ENCODE assay signal across 18 cellular contexts in genomic region chr9:88049677-88050307, GRCh38.
"Had no signal": no experiment of that assay in that cellular context is flagged by ENCODE, and none has a peak within 500 bp of the region (broad histone marks: within the 10 kb centered on the region; RNA-seq: fewer than 3 reads in every experiment).

No MANE protein-coding gene starts in this region.

- DNase-seq: activated naive CD8-positive, alpha-beta T cell treated with anti-CD3 and anti-CD28 coated beads, Interleukin-2, amount 10 ng/mL, durations not matched to agents 7 days and 5 days; activated T-cell treated with anti-CD3 and anti-CD28 coated beads for 4 hours; amygdala; body of pancreas; head of caudate nucleus; naive thymus-derived CD8-positive, alpha-beta T cell; testis had no signal

- H2AFZ ChIP-seq: parathyroid adenoma had no signal

- H3K9ac ChIP-seq: parathyroid adenoma had no signal

- H3K27me3 Mint-ChIP-seq: stimulated activated memory B cell treated with anti-CD40 and anti-IgM and Interleukin-4, amounts not matched to agents 10 μg/mL and 1 μg/mL and 100 μg/mL, for 72 hours; type B pancreatic cell had no signal

- H3K36me3 ChIP-seq: neutrophil had no signal

- H3K4me3 Mint-ChIP-seq: activated CD4-positive, alpha-beta memory T cell treated with anti-CD3 and anti-CD28 coated beads for 36 hours; activated CD4-positive, alpha-beta T cell treated with anti-CD3 and anti-CD28 coated beads for 36 hours; activated naive CD8-positive, alpha-beta T cell treated with anti-CD3 and anti-CD28 coated beads, Interleukin-2, amount 10 ng/mL, durations not matched to agents 7 days and 5 days; activated T-helper 1 cell treated with anti-CD3 and anti-CD28 coated beads, Interleukin-12 subunit alpha, Interleukin-12 subunit beta, Interleukin-2, Interleukin-4 antibody, amounts not matched to agents 30 ng/mL and 10 ng/mL and 1 ng/mL, durations not matched to agents 14 hours and 24 hours and 36 hours; memory B cell; naive thymus-derived CD8-positive, alpha-beta T cell; stimulated activated memory B cell treated with anti-CD40 and anti-IgM and Interleukin-4, amounts not matched to agents 10 μg/mL and 1 μg/mL and 100 μg/mL, for 72 hours; type B pancreatic cell had no signal

- H3K9me3 ChIP-seq: body of pancreas, testis had no signal

- H3K4me1 ChIP-seq: body of pancreas, parathyroid adenoma, testis had no signal

- ATAC-seq: body of pancreas; naive thymus-derived CD8-positive, alpha-beta T cell; sciatic nerve; stimulated activated memory B cell treated with anti-CD40 and anti-IgM and Interleukin-4, amounts not matched to agents 10 μg/mL and 1 μg/mL and 100 μg/mL, for 72 hours had no signal

- H3K4me3 ChIP-seq: body of pancreas, smooth muscle cell, testis had no signal

- H3K4me1 Mint-ChIP-seq: memory B cell; naive thymus-derived CD8-positive, alpha-beta T cell; stimulated activated memory B cell treated with anti-CD40 and anti-IgM and Interleukin-4, amounts not matched to agents 10 μg/mL and 1 μg/mL and 100 μg/mL, for 72 hours had no signal

- H3K27ac ChIP-seq: body of pancreas, neutrophil, parathyroid adenoma, testis had no signal

- H3K27me3 ChIP-seq: body of pancreas, neutrophil, testis had no signal

- H3K36me3 Mint-ChIP-seq: activated naive CD8-positive, alpha-beta T cell treated with anti-CD3 and anti-CD28 coated beads, Interleukin-2, amount 10 ng/mL, durations not matched to agents 7 days and 5 days; memory B cell; naive thymus-derived CD8-positive, alpha-beta T cell; stimulated activated memory B cell treated with anti-CD40 and anti-IgM and Interleukin-4, amounts not matched to agents 10 μg/mL and 1 μg/mL and 100 μg/mL, for 72 hours; type B pancreatic cell had no signal

- H3K9me3 Mint-ChIP-seq: memory B cell, type B pancreatic cell had no signal

- H3K27ac Mint-ChIP-seq: activated CD4-positive, alpha-beta T cell treated with anti-CD3 and anti-CD28 coated beads for 36 hours; activated naive CD8-positive, alpha-beta T cell treated with anti-CD3 and anti-CD28 coated beads, Interleukin-2, amount 10 ng/mL, durations not matched to agents 7 days and 5 days; activated T-helper 1 cell treated with anti-CD3 and anti-CD28 coated beads, Interleukin-12 subunit alpha, Interleukin-12 subunit beta, Interleukin-2, Interleukin-4 antibody, amounts not matched to agents 30 ng/mL and 10 ng/mL and 1 ng/mL, durations not matched to agents 14 hours and 24 hours and 36 hours; memory B cell; stimulated activated memory B cell treated with anti-CD40 and anti-IgM and Interleukin-4, amounts not matched to agents 10 μg/mL and 1 μg/mL and 100 μg/mL, for 72 hours; T-helper 2 cell treated with Interferon-gamma antibody and Interleukin-4, amounts not matched to agents 5 μg/mL and 100 μg/mL, for 36 hours; type B pancreatic cell had no signal

- H3K4me2 ChIP-seq: smooth muscle cell had no signal
